In the genomic region with DNA sequence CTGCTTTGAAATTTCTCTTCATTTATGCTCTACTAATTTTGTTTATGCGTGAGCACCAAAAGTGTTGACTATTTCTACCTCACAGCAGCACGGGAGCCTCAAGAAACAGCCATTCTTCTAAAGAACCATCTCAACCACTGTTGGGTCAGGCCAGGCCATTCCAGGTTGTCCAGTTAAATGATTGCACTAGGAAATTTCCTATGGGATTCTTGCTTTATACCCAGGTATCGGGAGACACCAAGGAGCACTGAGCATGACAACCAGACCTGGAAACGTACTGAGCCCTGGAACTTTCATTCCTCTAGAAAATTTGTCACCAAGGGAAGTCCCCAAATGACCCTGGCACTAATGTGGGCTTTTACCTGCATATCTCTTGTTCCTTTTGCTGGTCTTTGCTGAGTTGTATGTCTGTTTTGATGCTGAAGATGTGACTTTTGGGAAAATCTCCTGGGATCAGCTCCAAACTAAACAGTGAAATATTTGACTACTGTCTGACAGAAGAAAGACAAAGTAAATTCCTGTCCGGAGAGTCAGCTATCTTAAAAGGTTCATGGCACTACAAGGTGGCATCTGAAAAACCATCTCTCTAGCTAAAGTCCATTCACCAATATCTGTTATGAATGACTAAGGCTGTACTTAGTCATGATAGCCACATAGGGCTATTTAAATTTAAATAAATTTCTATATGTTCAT, we compare ENCODE assay signal across 23 cellular contexts.
DNase-seq lines count a peak whose midpoint lies in the region; ATAC-seq, FAIRE-seq and TF ChIP-seq lines count a peak whose summit lies in the region.
"Had no signal": no experiment of that assay in that cellular context is flagged by ENCODE, and none has a peak within 500 bp of the region (broad histone marks: within the 10 kb centered on the region; RNA-seq: fewer than 3 reads in every experiment).

No MANE protein-coding gene starts in this region.

- H3K79me2 ChIP-seq in SK-N-SH (ENCODE audit: insufficient read depth) (no peaks in the 10 kb centered on the region), trophoblast cell (ENCODE audit: control insufficient read depth, insufficient read depth, low read length, poor library complexity) (no peaks in the 10 kb centered on the region)

- H3K27me3 ChIP-seq in SK-N-SH (ENCODE audit: insufficient read depth), result no peaks in the 10 kb centered on the region
- H3K27me3 ChIP-seq in trophoblast cell (ENCODE audit: insufficient read depth, low read length), result no peaks in the 10 kb centered on the region
- no peaks in the 10 kb centered on the region for H3K27me3 ChIP-seq in small intestine (ENCODE audit: control insufficient read depth in 2 of 2, insufficient read depth in 2 of 2, low read length in 2 of 2)
- H3K27me3 ChIP-seq: BLaER1 treated with 17β-estradiol and CSF1 and Interleukin-3, amounts not matched to agents 10 nM and 100 nM had no signal

- DNase-seq in EH (ENCODE audit: low read depth) (peak; percentile 34), M059J (ENCODE audit: low read depth) (peak; percentile 53), SK-N-SH (no peak), trophoblast cell (no peak), small intestine (no peak), 8988T (no peak), erythroblast (lab: John Stamatoyannopoulos, UW) (no peak)
- DNase-seq: Calu3; CD8-positive, alpha-beta T cell; DMS79 treated with DMSO at 0.1 percent for 48 hours; GDM1; H7; HFFc6; IMR-90 had no signal

- TF ChIP-seq POLR2A in erythroblast (IDR thresholded peaks at IDR 0.05; ENCODE audit: low read length), result no peak

- peak overlapping the region; percentile 31 to 72; a peak in 3 of 4 replicates for H3K27ac ChIP-seq in SK-N-SH (ENCODE audit: low read depth in 2 of 2, low read length in 1 of 2)
- no peak overlapping the region for H3K27ac ChIP-seq in trophoblast cell (ENCODE audit: low read depth, low read length)
- no peak overlapping the region for H3K27ac ChIP-seq in small intestine (ENCODE audit: low read depth in 1 of 2, low read length in 1 of 2)
- H3K27ac ChIP-seq: BLaER1 treated with 17β-estradiol and CSF1 and Interleukin-3, amounts not matched to agents 10 nM and 100 nM; HL-60 had no signal

- H3K18ac ChIP-seq in trophoblast cell (ENCODE audit: low read length), result no peak overlapping the region

- no peaks in the 10 kb centered on the region for H3K9me2 ChIP-seq in SK-N-SH

- TF ChIP-seq RAD21 in SK-N-SH (IDR thresholded peaks at IDR 0.05; ENCODE audit: low read length), result no peak

- peaks cover 3% of the 10 kb centered on the region for H3K79me1 ChIP-seq in trophoblast cell (ENCODE audit: low read length)

- H3K4me3 ChIP-seq in SK-N-SH (ENCODE audit: low read depth in 2 of 2, low read length in 1 of 2) (no peak overlapping the region), trophoblast cell (ENCODE audit: low read depth, low read length) (no peak overlapping the region), small intestine (ENCODE audit: low read depth in 1 of 2, low read length in 2 of 2) (no peak overlapping the region)
- H3K4me3 ChIP-seq: BLaER1 treated with 17β-estradiol and CSF1 and Interleukin-3, amounts not matched to agents 10 nM and 100 nM; GM23338; K562 had no signal

- TF ChIP-seq CTCF in SK-N-SH (IDR thresholded peaks at IDR 0.05), result no peak

- no peak for FAIRE-seq in small intestine (lab: Jason Lieb, UNC)
- FAIRE-seq: GM12892, GM18507, HTR-8/SVneo, K562 had no signal

- H3K4me1 ChIP-seq in SK-N-SH (ENCODE audit: control insufficient read depth in 1 of 2, insufficient read depth in 2 of 2, low read depth in 1 of 2, low read length in 1 of 2) (peaks cover 5 to 16% of the 10 kb centered on the region in 2 experiments; a peak in 3 of 4 replicates), trophoblast cell (ENCODE audit: control insufficient read depth in 1 of 2, insufficient read depth in 2 of 2, low read length in 2 of 2) (no peaks in the 10 kb centered on the region), small intestine (ENCODE audit: control insufficient read depth in 2 of 2, insufficient read depth in 1 of 2, low read depth in 1 of 2, low read length in 1 of 2) (no peaks in the 10 kb centered on the region)

- POLR2A ChIA-PET in SK-N-SH (lab: Yijun Ruan, JAX), result no interaction called here

- peak overlapping the region; percentile 17 for H3K14ac ChIP-seq in trophoblast cell (ENCODE audit: low read length)

- H2BK12ac ChIP-seq in trophoblast cell (ENCODE audit: low read length), result no peak overlapping the region

- H2BK5ac ChIP-seq in trophoblast cell (ENCODE audit: low read depth, low read length, poor library complexity), result no peak overlapping the region

- H3K4me2 ChIP-seq in SK-N-SH, result no peak overlapping the region
- no peak overlapping the region for H3K4me2 ChIP-seq in trophoblast cell (ENCODE audit: low read length)
- H3K4me2 ChIP-seq: BLaER1 treated with 17β-estradiol and CSF1 and Interleukin-3, amounts not matched to agents 10 nM and 100 nM; GM23338 had no signal

- no peaks in the 10 kb centered on the region for H4K20me1 ChIP-seq in SK-N-SH (ENCODE audit: insufficient read depth)
- H4K20me1 ChIP-seq: BLaER1 treated with 17β-estradiol and CSF1 and Interleukin-3, amounts not matched to agents 10 nM and 100 nM had no signal

- no peak overlapping the region for H3K9ac ChIP-seq in SK-N-SH
- no peak overlapping the region for H3K9ac ChIP-seq in trophoblast cell (ENCODE audit: low read length)
- H3K9ac ChIP-seq: BLaER1 treated with 17β-estradiol and CSF1 and Interleukin-3, amounts not matched to agents 10 nM and 100 nM had no signal

- no peak overlapping the region for H4K12ac ChIP-seq in trophoblast cell (ENCODE audit: low read depth, low read length)

- TF ChIP-seq EP300 in SK-N-SH (IDR thresholded peaks at IDR 0.05; ENCODE audit: borderline replicate concordance in 1 of 2, low read depth in 1 of 2, low read length in 1 of 2), result peak in 1 of 2 experiments; percentile 89; a peak in 2 of 4 replicates

- no peak overlapping the region for H2AK5ac ChIP-seq in trophoblast cell (ENCODE audit: low read length)

- H2AFZ ChIP-seq in SK-N-SH (ENCODE audit: low read depth) (no peak overlapping the region), trophoblast cell (ENCODE audit: insufficient read depth, low read length, poor library complexity) (no peak overlapping the region)
- H2AFZ ChIP-seq: GM23338 had no signal

- H3K9me3 ChIP-seq in SK-N-SH (no peaks in the 10 kb centered on the region), trophoblast cell (ENCODE audit: insufficient read depth, low read depth, low read length) (peaks cover 2% of the 10 kb centered on the region), small intestine (ENCODE audit: control insufficient read depth, low read depth) (no peaks in the 10 kb centered on the region)
- H3K9me3 ChIP-seq: BLaER1 treated with 17β-estradiol and CSF1 and Interleukin-3, amounts not matched to agents 10 nM and 100 nM had no signal

- no peak overlapping the region for H4K91ac ChIP-seq in trophoblast cell (ENCODE audit: low read depth, low read length)

- H3K4ac ChIP-seq in trophoblast cell (ENCODE audit: low read depth, low read length), result no peak overlapping the region

- peak overlapping the region; percentile 43 for H2BK120ac ChIP-seq in trophoblast cell (ENCODE audit: insufficient read depth, low read length, poor library complexity)

- no peak overlapping the region for H4K8ac ChIP-seq in trophoblast cell (ENCODE audit: low read depth, low read length)

- H3K36me3 ChIP-seq in SK-N-SH (replicated peaks in 1 of 2; ENCODE audit: control insufficient read depth in 1 of 2, insufficient read depth in 2 of 2, low read length in 1 of 2) (peaks cover 0 to 3% of the 10 kb centered on the region in 2 experiments), trophoblast cell (ENCODE audit: control insufficient read depth in 1 of 2, insufficient read depth in 2 of 2, low read length in 2 of 2) (no peaks in the 10 kb centered on the region), small intestine (ENCODE audit: control insufficient read depth in 2 of 2, insufficient read depth in 2 of 2, low read length in 2 of 2) (no peaks in the 10 kb centered on the region)
- H3K36me3 ChIP-seq: BLaER1 treated with 17β-estradiol and CSF1 and Interleukin-3, amounts not matched to agents 10 nM and 100 nM had no signal

- CTCF ChIA-PET in SK-N-SH (lab: Yijun Ruan, JAX), result interaction anchor here (1.0 to 2.3 kb wide), 2 partner anchors 13 to 63 kb away, joined by 3 to 9 read pairs; no protein-coding TSS in a partner anchor

- peaks cover 14% of the 10 kb centered on the region for H3F3A ChIP-seq in SK-N-SH (replicated peaks; ENCODE audit: insufficient read depth)

- no peak for ATAC-seq in GM21723 (IDR thresholded peaks at IDR 0.05; ENCODE audit: unreplicated experiment)
- ATAC-seq: CD8-positive, alpha-beta T cell; GM23338; HCT116; K562 had no signal

- H3K23ac ChIP-seq in trophoblast cell (ENCODE audit: low read length), result no peak overlapping the region

- WGBS in SK-N-SH (ENCODE audit: low lambda C conversion rate), result 56% methylated on average over 5 of the region's 5 CpGs
- no CpG with 5 or more reads among the region's 5 CpGs for WGBS in trophoblast cell (ENCODE audit: extremely low coverage, insufficient coverage, insufficient read length)
- 69 to 87% (median 77%) methylated on average over 5 of the region's 5 CpGs for WGBS in small intestine, 3 donors

TF ChIP-seq in SK-N-SH, 30 proteins besides CTCF, POLR2A, EP300 and RAD21 (continues in another document):
- TF ChIP-seq FOSL2 (IDR thresholded peaks at IDR 0.05; ENCODE audit: borderline replicate concordance, low read depth) (peak; percentile 73), MEF2A (IDR thresholded peaks at IDR 0.05; ENCODE audit: borderline replicate concordance, low read depth) (peak; percentile 45; the same call in 1 of the 2 replicates), RFX5 (IDR thresholded peaks at IDR 0.05; ENCODE audit: low read length) (no peak), RCOR1 (IDR thresholded peaks at IDR 0.05; ENCODE audit: low read length) (no peak), EZH2phosphoT487 (IDR thresholded peaks at IDR 0.05; ENCODE audit: borderline replicate concordance, low read depth) (no peak)

Comparison
In these comparisons a context has a peak if more than half of its experiments do, and no peak if none do; other contexts are left out.
1. DNase-seq: peak in EH (single experiment) and M059J (single experiment); none in SK-N-SH (single experiment), trophoblast cell (0 of 2), small intestine (single experiment), 8988T (single experiment) and erythroblast (0 of 2).
2. H3K27ac ChIP-seq: peak in SK-N-SH (2 of 2); none in trophoblast cell (single experiment) and small intestine (0 of 2).